ENCODE assay signal across 13 cellular contexts in the genomic region with DNA sequence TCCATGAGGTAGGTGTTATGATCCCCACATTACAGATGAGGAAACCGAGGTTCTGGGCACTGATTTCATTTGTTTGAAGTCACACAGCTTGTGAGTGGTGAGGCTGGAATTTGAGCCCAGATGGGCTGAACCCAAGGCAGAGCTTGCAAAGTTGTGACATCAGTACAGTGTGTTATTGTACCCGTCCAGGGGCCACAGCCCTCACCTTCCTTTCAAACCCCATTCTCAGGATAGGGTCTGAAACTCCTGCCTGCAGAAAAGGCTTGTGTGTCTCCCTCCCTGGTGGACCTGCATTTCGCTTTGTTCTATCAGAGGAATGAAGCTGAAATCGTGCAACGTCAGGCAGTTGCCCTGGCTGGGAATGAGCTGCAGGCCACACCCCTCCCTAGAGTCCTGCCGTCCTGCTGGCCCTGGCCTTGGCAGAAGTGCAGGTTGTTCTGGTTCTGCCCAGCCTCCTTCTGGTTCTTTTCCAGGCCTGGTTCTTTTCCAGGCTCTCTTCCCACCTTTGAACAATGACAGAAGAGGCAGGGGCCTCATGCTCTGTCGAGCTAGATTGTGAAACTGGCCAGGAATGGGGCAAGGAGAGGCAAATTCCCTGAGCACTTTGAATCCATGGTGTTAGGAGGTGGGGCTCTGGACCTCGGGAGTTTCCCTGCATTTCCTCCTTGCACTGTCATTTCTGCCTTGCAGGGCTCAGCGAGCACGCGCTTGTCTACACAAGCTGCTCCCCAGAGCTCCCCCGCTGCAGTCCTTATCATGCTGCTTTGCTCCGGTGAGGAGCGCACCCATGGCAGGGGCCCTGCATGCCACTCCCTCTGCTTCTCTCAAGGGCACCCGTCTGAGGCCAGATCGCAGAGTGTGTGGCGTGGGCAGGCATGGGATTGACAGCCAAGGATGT. TPM values are rescaled to one million over a fixed set of nuclear protein-coding genes. Genes with fewer than 3 reads are reported as not detected.
DNase-seq lines count a peak whose midpoint lies in the region; ATAC-seq, FAIRE-seq and TF ChIP-seq lines count a peak whose summit lies in the region.
"Had no signal": no experiment of that assay in that cellular context is flagged by ENCODE, and none has a peak within 500 bp of the region (broad histone marks: within the 10 kb centered on the region; RNA-seq: fewer than 3 reads in every experiment).

No MANE protein-coding gene starts in this region.

- H3K36me3 Mint-ChIP-seq in astrocyte (ENCODE audit: low read depth, unreplicated experiment), result no peaks in the 10 kb centered on the region
- no peaks in the 10 kb centered on the region for H3K36me3 Mint-ChIP-seq in progenitor cell of endocrine pancreas (ENCODE audit: insufficient read depth)

- no peaks in the 10 kb centered on the region for H4K20me1 ChIP-seq in BLaER1 treated with 17β-estradiol and CSF1 and Interleukin-3, amounts not matched to agents 10 nM and 100 nM
- no peaks in the 10 kb centered on the region for H4K20me1 ChIP-seq in astrocyte (ENCODE audit: insufficient read depth, low read length)

- no peak overlapping the region for H3K27ac ChIP-seq in BLaER1 treated with 17β-estradiol and CSF1 and Interleukin-3, amounts not matched to agents 10 nM and 100 nM
- no peak overlapping the region for H3K27ac ChIP-seq in astrocyte (ENCODE audit: low read depth, low read length)
- H3K27ac ChIP-seq: WERI-Rb-1 had no signal

- no peak for FAIRE-seq in astrocyte (lab: Jason Lieb, UNC)
- FAIRE-seq: GM12878 had no signal

- no peak overlapping the region for H3K4me3 ChIP-seq in BLaER1 treated with 17β-estradiol and CSF1 and Interleukin-3, amounts not matched to agents 10 nM and 100 nM
- no peak overlapping the region for H3K4me3 ChIP-seq in astrocyte (ENCODE audit: insufficient read depth, low read depth, low read length)
- H3K4me3 ChIP-seq: GM12878, MG63 had no signal

- no peak overlapping the region for H2AFZ ChIP-seq in astrocyte (ENCODE audit: low read depth, low read length)

- H3K79me2 ChIP-seq in astrocyte (ENCODE audit: insufficient read depth, low read length), result no peaks in the 10 kb centered on the region

- DNase-seq in astrocyte (ENCODE audit: low read depth) (peak; percentile 21), left ventricle myocardium superior (peak; percentile 72), progenitor cell of endocrine pancreas (ENCODE audit: low spot score, unreplicated experiment) (no peak), MV-4-11 (lab: John Stamatoyannopoulos, UW) (no peak), foreskin melanocyte (no peak)
- no peak for DNase-seq in activated CD4-positive, alpha-beta T cell treated with anti-CD3 and anti-CD28 coated beads, Interleukin-2, amount 50 U/mL, for 1 hour
- DNase-seq: MG63; stimulated activated naive CD4-positive, alpha-beta T cell; WERI-Rb-1 had no signal

- no peaks in the 10 kb centered on the region for H3K36me3 ChIP-seq in BLaER1 treated with 17β-estradiol and CSF1 and Interleukin-3, amounts not matched to agents 10 nM and 100 nM
- no peaks in the 10 kb centered on the region for H3K36me3 ChIP-seq in astrocyte (ENCODE audit: insufficient read depth, low read length)
- H3K36me3 ChIP-seq: MG63, WERI-Rb-1 had no signal

- peaks cover 3% of the 10 kb centered on the region for H3K9me3 Mint-ChIP-seq in astrocyte (ENCODE audit: unreplicated experiment)
- no peaks in the 10 kb centered on the region for H3K9me3 Mint-ChIP-seq in progenitor cell of endocrine pancreas (ENCODE audit: low read depth)
- H3K9me3 Mint-ChIP-seq: activated T-helper 2 cell treated with anti-CD3 and anti-CD28 coated beads, Interferon-gamma antibody, Interleukin-2, Interleukin-4, amounts not matched to agents 10 μg/mL and 5 μg/mL and 100 μg/mL, durations not matched to agents 14 hours and 24 hours and 36 hours had no signal

- ATAC-seq in left ventricle myocardium superior (peak; percentile 86), GM21723 (IDR thresholded peaks at IDR 0.05; ENCODE audit: unreplicated experiment) (no peak)
- ATAC-seq: GM12878 had no signal

- intact Hi-C loops in left ventricle myocardium superior (cut with micrococcal nuclease), result no loop called here

- TF ChIP-seq CTCF in astrocyte (IDR thresholded peaks at IDR 0.05; ENCODE audit: insufficient read depth, low read depth, low read length) (no peak), progenitor cell of endocrine pancreas (IDR thresholded peaks at IDR 0.05; ENCODE audit: unreplicated experiment) (no peak)

- no peak overlapping the region for H3K4me3 Mint-ChIP-seq in astrocyte (ENCODE audit: unreplicated experiment)
- H3K4me3 Mint-ChIP-seq in progenitor cell of endocrine pancreas (ENCODE audit: low read depth), result no peak overlapping the region

- H3K4me1 Mint-ChIP-seq in astrocyte (ENCODE audit: low read depth, unreplicated experiment) (peaks cover 13% of the 10 kb centered on the region), progenitor cell of endocrine pancreas (ENCODE audit: low read depth) (peaks cover 26% of the 10 kb centered on the region)

- H3K9me3 ChIP-seq in BLaER1 treated with 17β-estradiol and CSF1 and Interleukin-3, amounts not matched to agents 10 nM and 100 nM (replicated peaks in 1 of 11), result no peaks in the 10 kb centered on the region
- no peaks in the 10 kb centered on the region for H3K9me3 ChIP-seq in astrocyte (ENCODE audit: insufficient read depth, low read depth, low read length)
- H3K9me3 ChIP-seq: MG63 had no signal

- H3K27ac Mint-ChIP-seq in astrocyte (ENCODE audit: unreplicated experiment), result no peak overlapping the region
- H3K27ac Mint-ChIP-seq in progenitor cell of endocrine pancreas, result peak overlapping the region; percentile 86
- H3K27ac Mint-ChIP-seq: activated T-helper 2 cell treated with anti-CD3 and anti-CD28 coated beads, Interferon-gamma antibody, Interleukin-2, Interleukin-4, amounts not matched to agents 10 μg/mL and 5 μg/mL and 100 μg/mL, durations not matched to agents 14 hours and 24 hours and 36 hours had no signal

- no peaks in the 10 kb centered on the region for H3K27me3 ChIP-seq in BLaER1 treated with 17β-estradiol and CSF1 and Interleukin-3, amounts not matched to agents 10 nM and 100 nM
- H3K27me3 ChIP-seq in astrocyte (ENCODE audit: insufficient read depth, low read length), result peaks cover 4% of the 10 kb centered on the region
- H3K27me3 ChIP-seq: MG63 had no signal

- peak overlapping the region; percentile 5 to 44 (median 23); a peak in 15 of 22 replicates for H3K4me2 ChIP-seq in BLaER1 treated with 17β-estradiol and CSF1 and Interleukin-3, amounts not matched to agents 10 nM and 100 nM
- H3K4me2 ChIP-seq in astrocyte (ENCODE audit: low read length), result no peak overlapping the region

- H3K9ac ChIP-seq in BLaER1 treated with 17β-estradiol and CSF1 and Interleukin-3, amounts not matched to agents 10 nM and 100 nM, result no peak overlapping the region
- no peak overlapping the region for H3K9ac ChIP-seq in astrocyte (ENCODE audit: low read length)

- H3K27me3 Mint-ChIP-seq in astrocyte (ENCODE audit: low read depth, unreplicated experiment) (peaks cover 14% of the 10 kb centered on the region), progenitor cell of endocrine pancreas (no peaks in the 10 kb centered on the region)

- H3K4me1 ChIP-seq in BLaER1 treated with 17β-estradiol and CSF1 and Interleukin-3, amounts not matched to agents 10 nM and 100 nM, result peaks cover 11 to 16% (median 12%) of the 10 kb centered on the region in 10 experiments; a peak in 18 of 20 replicates
- no peaks in the 10 kb centered on the region for H3K4me1 ChIP-seq in astrocyte (ENCODE audit: insufficient read depth, low read length)

RNA-seq across cellular contexts. Expression of a gene that starts 8.2 kb away (rescaled TPM):
- total RNA-seq in astrocyte (1.0 and 1.4 TPM in 2 replicates), left ventricle myocardium superior (409 TPM), progenitor cell of endocrine pancreas (0.62 and 0.84 TPM in 2 replicates)
- total RNA-seq: activated T-helper 2 cell treated with anti-CD3 and anti-CD28 coated beads, Interferon-gamma antibody, Interleukin-2, Interleukin-4, amounts not matched to agents 10 μg/mL and 5 μg/mL and 100 μg/mL, durations not matched to agents 14 hours and 24 hours and 36 hours; GM12878 had no signal

RNA-seq across cellular contexts. Expression of a gene that starts 22.8 kb away (rescaled TPM):
- not detected in 2 replicates for total RNA-seq in astrocyte
- 0.22 TPM for total RNA-seq in left ventricle myocardium superior
- 0.13 and 0.26 TPM in 2 replicates for total RNA-seq in progenitor cell of endocrine pancreas
- total RNA-seq: activated T-helper 2 cell treated with anti-CD3 and anti-CD28 coated beads, Interferon-gamma antibody, Interleukin-2, Interleukin-4, amounts not matched to agents 10 μg/mL and 5 μg/mL and 100 μg/mL, durations not matched to agents 14 hours and 24 hours and 36 hours; GM12878 had no signal

Comparison
In these comparisons a context has a peak if more than half of its experiments do, and no peak if none do; other contexts are left out.
1. DNase-seq: peak in astrocyte (single experiment) and left ventricle myocardium superior (single experiment); none in progenitor cell of endocrine pancreas (single experiment), activated CD4-positive, alpha-beta T cell treated with anti-CD3 and anti-CD28 coated beads, Interleukin-2, amount 50 U/mL, for 1 hour (single experiment), MV-4-11 (single experiment) and foreskin melanocyte (single experiment).
2. RNA of a gene that starts 8.2 kb away (total RNA-seq): 409 TPM in left ventricle myocardium superior (single experiment); 1.0 to 1.4 TPM in astrocyte and 0.62 to 0.84 TPM in progenitor cell of endocrine pancreas; every median in the first group is over 100 times any median in the second.